ENCODE assay signal across 14 cellular contexts in the genomic region with DNA sequence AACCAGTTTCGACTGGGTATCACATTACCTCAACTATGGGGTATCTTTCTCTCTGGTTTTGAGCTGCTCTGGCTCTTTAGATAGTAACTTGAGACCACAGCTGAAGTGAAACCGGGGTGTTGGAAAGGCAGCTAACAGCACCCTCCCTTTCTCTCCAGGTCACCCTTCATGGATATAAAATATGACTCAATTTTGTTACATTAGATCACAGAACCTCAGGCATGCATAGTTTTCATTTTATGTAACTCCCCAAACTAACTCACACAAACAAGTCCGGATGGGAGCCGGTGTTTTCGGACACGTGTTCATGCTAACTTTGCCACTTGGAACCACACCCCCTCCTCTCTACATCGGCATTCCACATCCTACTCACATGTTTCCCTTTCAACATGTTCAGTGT.
DNase-seq lines count a peak whose midpoint lies in the region; FAIRE-seq and TF ChIP-seq lines count a peak whose summit lies in the region.
"Had no signal": no experiment of that assay in that cellular context is flagged by ENCODE, and none has a peak within 500 bp of the region (broad histone marks: within the 10 kb centered on the region; RNA-seq: fewer than 3 reads in every experiment).

No MANE protein-coding gene starts in this region.

- 52% methylated on average over 7 of the region's 7 CpGs for WGBS in HUES64
- no CpG with 5 or more reads among the region's 7 CpGs for WGBS in mesendoderm (ENCODE audit: extremely low coverage, insufficient coverage, low lambda C conversion rate)

- H3K18ac ChIP-seq in mesendoderm (ENCODE audit: low read length) = no peak overlapping the region

- H3K9me3 ChIP-seq in HUES64 (ENCODE audit: insufficient read depth, low read depth, low read length) = no peaks in the 10 kb centered on the region

- H2AK5ac ChIP-seq in mesendoderm (ENCODE audit: low read length) = no peak overlapping the region

- H3K4ac ChIP-seq in mesendoderm (ENCODE audit: low read depth, low read length) = no peak overlapping the region

- H2BK120ac ChIP-seq in mesendoderm (ENCODE audit: low read depth, low read length) = no peak overlapping the region

- H2BK5ac ChIP-seq in mesendoderm (ENCODE audit: low read length) = no peak overlapping the region

- H3K4me1 ChIP-seq in HUES64 (ENCODE audit: insufficient read depth, low read length) = peaks cover 33% of the 10 kb centered on the region
- H3K4me1 ChIP-seq in mesendoderm (ENCODE audit: control insufficient read depth, low read depth, low read length) = peaks cover 2% of the 10 kb centered on the region

- no peak overlapping the region for H4K8ac ChIP-seq in mesendoderm (ENCODE audit: low read depth, low read length)

- H3K23ac ChIP-seq in mesendoderm (ENCODE audit: low read length) = no peak overlapping the region

- H3K4me2 ChIP-seq in mesendoderm (ENCODE audit: low read length) = no peak overlapping the region

- no peaks in the 10 kb centered on the region for H3K79me2 ChIP-seq in mesendoderm (ENCODE audit: control insufficient read depth, insufficient read depth, low read length)

- TF ChIP-seq CTCF in bronchial epithelial cell (IDR thresholded peaks at IDR 0.05; ENCODE audit: insufficient read depth, low read length, severe bottlenecking) = no peak
- no peak for TF ChIP-seq CTCF in GM13976 (IDR thresholded peaks at IDR 0.05; ENCODE audit: borderline replicate concordance, control extremely low read depth, extremely low read depth, insufficient read depth, missing control alignments)

- H3K36me3 ChIP-seq in HUES64 (ENCODE audit: insufficient read depth, low read length) (no peaks in the 10 kb centered on the region), bronchial epithelial cell (ENCODE audit: control insufficient read depth, insufficient read depth, low read length) (no peaks in the 10 kb centered on the region), mesendoderm (ENCODE audit: control insufficient read depth, insufficient read depth, low read length) (no peaks in the 10 kb centered on the region)

- no peak overlapping the region for H3K56ac ChIP-seq in mesendoderm (ENCODE audit: low read length)

- H3K4me3 ChIP-seq in HUES64 (ENCODE audit: low read length) (peak overlapping the region; percentile 27), bronchial epithelial cell (ENCODE audit: low read depth, low read length) (no peak overlapping the region), mesendoderm (ENCODE audit: low read length) (no peak overlapping the region)

- H3K79me1 ChIP-seq in mesendoderm (ENCODE audit: low read length) = no peaks in the 10 kb centered on the region

- peak; percentile 90 for FAIRE-seq in bronchial epithelial cell (lab: Jason Lieb, UNC)
- FAIRE-seq: RCC 7860 had no signal

- H3K27ac ChIP-seq in HUES64 (ENCODE audit: low read depth, low read length) (no peak overlapping the region), mesendoderm (ENCODE audit: low read depth, low read length) (no peak overlapping the region)
- H3K27ac ChIP-seq: C4-2B had no signal

- DNase-seq in Daoy (ENCODE audit: low read depth) (peak; percentile 71), bronchial epithelial cell (ENCODE audit: low read depth) (peak; percentile 80), mesendoderm (peak; percentile 16), GM13976 (ENCODE audit: low spot score) (no peak), NCI-H146 treated with DMSO at 0.1 percent for 48 hours (lab: John Stamatoyannopoulos, UW; ENCODE audit: unreplicated experiment) (no peak), NCI-H2227 (lab: John Stamatoyannopoulos, UW; ENCODE audit: unreplicated experiment) (no peak)
- no peak for DNase-seq in stimulated activated CD4-positive, alpha-beta T cell treated with anti-CD3 and anti-CD28 coated beads, Interleukin-4, amount 100 ng/mL, for 24 hours
- DNase-seq: activated CD4-positive, alpha-beta T cell treated with anti-CD3 and anti-CD28 coated beads, Interleukin-2, amount 10 ng/mL, durations not matched to agents 24 days and 14 days; GF-D8; NCI-H345; stimulated activated CD4-positive, alpha-beta T cell treated with anti-CD3 and anti-CD28 coated beads, Interleukin-4, amount 100 ng/mL, for 4 hours had no signal

- in situ Hi-C loops in GM13976 (cut with MboI; ENCODE audit: low sequenced_read_pairs, unreplicated experiment) = no loop called here

- H2BK15ac ChIP-seq in mesendoderm (replicated peaks; ENCODE audit: low read depth) = no peak overlapping the region

- H4K5ac ChIP-seq in mesendoderm (ENCODE audit: low read length) = no peak overlapping the region

- H3K9ac ChIP-seq in HUES64 (ENCODE audit: low read depth, low read length) = no peak overlapping the region
- H3K9ac ChIP-seq in mesendoderm (ENCODE audit: low read length) = no peak overlapping the region

- H3K27me3 ChIP-seq in HUES64 (ENCODE audit: insufficient read depth, low read length) (peaks cover 84% of the 10 kb centered on the region), bronchial epithelial cell (ENCODE audit: control insufficient read depth, insufficient read depth, low read length) (peaks cover 16% of the 10 kb centered on the region), mesendoderm (ENCODE audit: insufficient read depth, low read length, poor library complexity) (peaks cover 31% of the 10 kb centered on the region)

Comparison
In these comparisons a context has a peak if more than half of its experiments do, and no peak if none do; other contexts are left out.
1. DNase-seq: peak in Daoy (single experiment), bronchial epithelial cell (single experiment) and mesendoderm (single experiment); none in GM13976 (single experiment), NCI-H146 treated with DMSO at 0.1 percent for 48 hours (single experiment), stimulated activated CD4-positive, alpha-beta T cell treated with anti-CD3 and anti-CD28 coated beads, Interleukin-4, amount 100 ng/mL, for 24 hours (single experiment) and NCI-H2227 (single experiment).